ENCODE assay signal across 8 cellular contexts in the genomic region with DNA sequence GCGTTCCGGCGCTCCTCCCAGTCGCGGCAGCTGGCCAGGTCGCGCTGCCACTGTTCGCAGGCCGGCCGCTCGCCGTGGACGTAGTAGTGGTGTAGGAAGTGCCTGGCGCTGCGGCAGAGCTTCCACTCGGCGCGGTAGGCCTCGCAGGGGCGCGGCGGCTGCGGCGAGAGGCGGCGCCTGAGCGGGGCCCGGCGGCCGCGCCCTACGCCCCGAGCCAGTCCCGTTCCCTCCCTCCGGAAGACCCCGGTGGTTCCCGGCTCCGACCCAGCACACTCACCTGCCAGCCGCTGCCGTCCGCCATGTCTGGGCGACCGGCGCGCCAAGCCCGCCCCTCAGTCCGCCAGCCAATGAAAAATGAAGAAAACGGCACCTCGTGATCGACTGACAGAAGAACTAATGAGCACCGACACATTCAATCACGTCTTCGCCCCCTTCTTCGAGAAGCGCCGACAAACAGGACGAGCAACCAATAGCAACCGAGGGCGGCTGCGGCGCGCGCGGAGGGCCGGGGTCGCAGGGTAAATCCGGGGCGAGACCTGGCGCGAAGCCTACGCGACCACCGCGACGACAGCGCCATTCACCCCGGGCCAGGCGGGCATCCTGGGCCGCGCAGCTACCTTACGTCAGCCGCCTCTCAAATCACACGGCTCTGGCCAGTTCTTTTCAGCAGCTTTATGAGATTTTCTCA. TPM values are rescaled to one million over a fixed set of nuclear protein-coding genes. Genes with fewer than 3 reads are reported as not detected.
DNase-seq lines count a peak whose midpoint lies in the region; ATAC-seq and TF ChIP-seq lines count a peak whose summit lies in the region.

Gene C22orf39 (minus strand): TSS at position 324 of the 688 bp plus-strand sequence. CDS start 23 bp downstream, at position 301.

- H3K9me3 ChIP-seq in BE2C: no peaks in the 10 kb centered on the region

- no peaks in the 10 kb centered on the region for H3K9me3 Mint-ChIP-seq in activated CD4-positive, alpha-beta T cell treated with anti-CD3 and anti-CD28 coated beads, Interleukin-2, amount 10 ng/mL, durations not matched to agents 7 days and 5 days

- H3K4me3 Mint-ChIP-seq in activated CD4-positive, alpha-beta T cell treated with anti-CD3 and anti-CD28 coated beads, Interleukin-2, amount 10 ng/mL, durations not matched to agents 7 days and 5 days: peak within 1 kb of the TSS; percentile 94

- CTCF ChIA-PET in activated CD4-positive, alpha-beta T cell treated with anti-CD3 and anti-CD28 coated beads, Interleukin-2, amount 10 ng/mL, durations not matched to agents 7 days and 5 days (lab: Charles Lee): interaction anchor here (2.1 kb wide), 1 partner anchor 13 kb away, joined by 11 read pairs; no protein-coding TSS in a partner anchor

- H3K27me3 Mint-ChIP-seq in activated CD4-positive, alpha-beta T cell treated with anti-CD3 and anti-CD28 coated beads, Interleukin-2, amount 10 ng/mL, durations not matched to agents 7 days and 5 days: no peaks in the 10 kb centered on the region

- DNase-seq in BE2C (peak; percentile 90), GM19240 (ENCODE audit: insufficient read length, low spot score) (peak; percentile 89), NCI-H526 treated with DMSO at 0.1 percent for 48 hours (lab: John Stamatoyannopoulos, UW) (peak; percentile 84), dedifferentiated amniotic fluid mesenchymal stem cell (ENCODE audit: extremely low spot score) (peak; percentile 92), left kidney (ENCODE audit: low read depth, low spot score) (peak; percentile 98)
- DNase-seq in activated CD4-positive, alpha-beta T cell treated with anti-CD3 and anti-CD28 coated beads, Interleukin-2, amount 10 ng/mL, durations not matched to agents 7 days and 5 days: peak; percentile 92
- peak; percentile 83 to 87 for DNase-seq in stimulated activated CD4-positive, alpha-beta T cell treated with anti-CD3 and anti-CD28 coated beads, Interleukin-2, amount 100 ng/mL, for 24 hours

- H3K4me3 ChIP-seq in BE2C (ENCODE audit: low read depth, low read length): peak within 1 kb of the TSS; percentile 90

- peaks cover 30% of the 10 kb centered on the region for H3K36me3 ChIP-seq in BE2C

- no peaks in the 10 kb centered on the region for H3K27me3 ChIP-seq in BE2C

- H3K4me1 ChIP-seq in BE2C: no peaks in the 10 kb centered on the region

- POLR2A ChIA-PET in activated CD4-positive, alpha-beta T cell treated with anti-CD3 and anti-CD28 coated beads, Interleukin-2, amount 10 ng/mL, durations not matched to agents 7 days and 5 days (lab: Charles Lee): interaction anchor here (1.7 kb wide), 1 partner anchor 16 kb away, joined by 5 read pairs; the partner anchor contains the start of gene HIRA

- H3K36me3 Mint-ChIP-seq in activated CD4-positive, alpha-beta T cell treated with anti-CD3 and anti-CD28 coated beads, Interleukin-2, amount 10 ng/mL, durations not matched to agents 7 days and 5 days (ENCODE audit: low read depth): peaks cover 34% of the 10 kb centered on the region

- TF ChIP-seq CTCF in BE2C (IDR thresholded peaks at IDR 0.05; ENCODE audit: low read depth, low read length): no peak

- H3K4me1 Mint-ChIP-seq in activated CD4-positive, alpha-beta T cell treated with anti-CD3 and anti-CD28 coated beads, Interleukin-2, amount 10 ng/mL, durations not matched to agents 7 days and 5 days: peaks cover 42% of the 10 kb centered on the region

- peak within 1 kb of the TSS; percentile 96 for H3K27ac Mint-ChIP-seq in activated CD4-positive, alpha-beta T cell treated with anti-CD3 and anti-CD28 coated beads, Interleukin-2, amount 10 ng/mL, durations not matched to agents 7 days and 5 days

- peak; percentile 74 for ATAC-seq in HG03460 (IDR thresholded peaks at IDR 0.05; ENCODE audit: unreplicated experiment)

RNA-seq across cellular contexts. Expression of gene C22orf39, which starts in this region (rescaled TPM):
- polyA plus RNA-seq in BE2C (2012; ENCODE audit: insufficient read depth, insufficient read length, low read depth): 169 TPM
- total RNA-seq in activated CD4-positive, alpha-beta T cell treated with anti-CD3 and anti-CD28 coated beads, Interleukin-2, amount 10 ng/mL, durations not matched to agents 7 days and 5 days: 10 to 100 TPM; 33.3 to 34.0 TPM

Comparison
In these comparisons a context has a peak if more than half of its experiments do, and no peak if none do; other contexts are left out.
1. Peak in every context shown above with its lines: DNase-seq, ATAC-seq and H3K4me3 ChIP-seq.